ENCODE assay signal across 8 cellular contexts in the genomic region with DNA sequence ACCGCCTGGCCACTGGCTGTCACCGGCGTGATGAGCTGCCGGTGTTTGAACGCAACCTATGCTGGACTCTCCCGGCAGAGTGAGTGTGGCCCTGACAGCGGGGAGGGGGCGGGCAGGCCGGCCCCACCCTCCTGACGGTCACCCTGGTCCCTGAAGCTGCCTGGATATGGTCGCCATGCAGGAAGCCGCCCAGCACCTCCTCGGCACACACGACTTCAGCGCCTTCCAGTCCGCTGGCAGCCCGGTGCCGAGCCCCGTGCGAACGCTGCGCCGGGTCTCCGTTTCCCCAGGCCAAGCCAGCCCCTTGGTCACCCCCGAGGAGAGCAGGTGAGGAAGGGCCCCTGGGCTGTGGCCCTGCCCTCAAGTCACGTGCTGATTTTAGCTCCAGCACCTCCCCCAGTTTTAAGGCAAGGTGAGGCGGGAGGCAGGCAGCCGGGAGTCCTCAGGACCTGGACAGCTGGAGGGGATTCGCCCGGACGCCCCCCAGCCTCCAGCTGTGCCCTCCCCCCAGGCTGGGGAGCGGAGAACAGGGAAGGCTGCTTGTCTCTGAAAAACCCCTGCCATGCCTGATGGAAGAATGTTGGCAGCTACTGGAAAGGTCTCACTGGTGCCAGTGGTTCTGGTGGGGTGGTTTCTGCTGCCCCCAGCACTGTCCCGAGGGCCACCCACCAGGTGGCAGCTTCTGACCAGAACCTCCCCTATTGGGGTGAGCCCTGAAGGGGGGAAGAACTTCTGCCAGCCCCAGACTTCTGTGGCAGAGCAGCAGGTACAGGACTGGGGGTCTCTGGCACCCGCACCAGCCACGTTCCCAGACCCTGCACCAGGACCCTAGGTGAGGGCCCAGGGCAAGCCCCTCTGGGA. TPM values are rescaled to one million over a fixed set of nuclear protein-coding genes. Genes with fewer than 3 reads are reported as not detected.
A peak's percentile ranks its signal among the peaks of the same experiment; 100 is the strongest.
DNase-seq lines count a peak whose midpoint lies in the region; ATAC-seq lines count a peak whose summit lies in the region.

No MANE protein-coding gene starts in this region.

- H3K36me3 Mint-ChIP-seq in T-helper 2 cell treated with Interferon-gamma antibody and Interleukin-4, amounts not matched to agents 5 μg/mL and 100 μg/mL, for 36 hours (ENCODE audit: low read depth) = peaks cover 5% of the 10 kb centered on the region
- H3K36me3 Mint-ChIP-seq in activated T-cell treated with anti-CD3 and anti-CD28 coated beads, Interleukin-2, amount 50 U/mL, for 72 hours (ENCODE audit: insufficient read depth in 2 of 2) = peaks cover 0 to 1% of the 10 kb centered on the region in 2 donors

- peak overlapping the region; percentile 70 for H3K4me3 Mint-ChIP-seq in T-helper 2 cell treated with Interferon-gamma antibody and Interleukin-4, amounts not matched to agents 5 μg/mL and 100 μg/mL, for 36 hours
- H3K4me3 Mint-ChIP-seq in activated T-cell treated with anti-CD3 and anti-CD28 coated beads, Interleukin-2, amount 50 U/mL, for 72 hours = peak overlapping the region; percentile 78

- peak overlapping the region; percentile 31 for H3K27ac Mint-ChIP-seq in T-helper 2 cell treated with Interferon-gamma antibody and Interleukin-4, amounts not matched to agents 5 μg/mL and 100 μg/mL, for 36 hours
- H3K27ac Mint-ChIP-seq in activated T-cell treated with anti-CD3 and anti-CD28 coated beads, Interleukin-2, amount 50 U/mL, for 72 hours = no peak overlapping the region

- peak overlapping the region; percentile 77 for H3K27ac ChIP-seq in stomach smooth muscle (ENCODE audit: low read length)

- H3K9me3 Mint-ChIP-seq in T-helper 2 cell treated with Interferon-gamma antibody and Interleukin-4, amounts not matched to agents 5 μg/mL and 100 μg/mL, for 36 hours = no peaks in the 10 kb centered on the region
- no peaks in the 10 kb centered on the region for H3K9me3 Mint-ChIP-seq in activated T-cell treated with anti-CD3 and anti-CD28 coated beads, Interleukin-2, amount 50 U/mL, for 72 hours

- H3K9ac ChIP-seq in stomach smooth muscle (ENCODE audit: low read length in 2 of 2) = peak overlapping the region; percentile 36 to 73

- DNase-seq in T-helper 2 cell treated with Interferon-gamma antibody and Interleukin-4, amounts not matched to agents 5 μg/mL and 100 μg/mL, for 36 hours (ENCODE audit: low spot score) = no peak
- DNase-seq in T-helper 2 cell (no peak), HT-29 (ENCODE audit: low spot score) (no peak)
- DNase-seq in activated T-cell treated with anti-CD3 and anti-CD28 coated beads, Interleukin-2, amount 50 U/mL, for 72 hours = no peak

- no peaks in the 10 kb centered on the region for H3K27me3 Mint-ChIP-seq in T-helper 2 cell treated with Interferon-gamma antibody and Interleukin-4, amounts not matched to agents 5 μg/mL and 100 μg/mL, for 36 hours (ENCODE audit: low read depth)
- H3K27me3 Mint-ChIP-seq in activated T-cell treated with anti-CD3 and anti-CD28 coated beads, Interleukin-2, amount 50 U/mL, for 72 hours (ENCODE audit: low read depth) = no peaks in the 10 kb centered on the region

- no peaks in the 10 kb centered on the region for H3K27me3 ChIP-seq in stomach smooth muscle (ENCODE audit: control insufficient read depth in 1 of 2, insufficient read depth in 2 of 2, low read length in 2 of 2)

- H3K4me1 ChIP-seq in stomach smooth muscle (ENCODE audit: control insufficient read depth, insufficient read depth, low read length) = peaks cover 41% of the 10 kb centered on the region

- ATAC-seq in activated T-cell treated with anti-CD3 and anti-CD28 coated beads, Interleukin-2, amount 50 U/mL, for 72 hours (replicated peaks in 1 of 2) = no peak
- no peak for ATAC-seq in GM18511 (IDR thresholded peaks at IDR 0.05; ENCODE audit: unreplicated experiment)
- ATAC-seq in HG03354 (IDR thresholded peaks at IDR 0.05; ENCODE audit: poor library complexity, severe bottlenecking, unreplicated experiment) = no peak

- H3K4me3 ChIP-seq in iPS-18c (ENCODE audit: insufficient read depth, low read depth, low read length) = peak overlapping the region; percentile 83
- peak overlapping the region; percentile 55 to 77 for H3K4me3 ChIP-seq in stomach smooth muscle (ENCODE audit: low read length in 2 of 2)

- H3K36me3 ChIP-seq in stomach smooth muscle (ENCODE audit: control insufficient read depth in 2 of 2, insufficient read depth in 2 of 2, low read length in 2 of 2) = peaks cover 23 to 24% of the 10 kb centered on the region in 2 donors

- H3K4me1 Mint-ChIP-seq in T-helper 2 cell treated with Interferon-gamma antibody and Interleukin-4, amounts not matched to agents 5 μg/mL and 100 μg/mL, for 36 hours (ENCODE audit: low read depth) = peaks cover 15% of the 10 kb centered on the region
- peaks cover 16% of the 10 kb centered on the region for H3K4me1 Mint-ChIP-seq in activated T-cell treated with anti-CD3 and anti-CD28 coated beads, Interleukin-2, amount 50 U/mL, for 72 hours (ENCODE audit: low read depth)

- no peaks in the 10 kb centered on the region for H3K9me3 ChIP-seq in iPS-18c (ENCODE audit: control insufficient read depth, insufficient read depth, low read length)
- no peaks in the 10 kb centered on the region for H3K9me3 ChIP-seq in stomach smooth muscle (ENCODE audit: control insufficient read depth in 2 of 2, low read length in 2 of 2)

RNA-seq across cellular contexts. Expression of a gene that starts 1.4 kb away (rescaled TPM):
- total RNA-seq in activated T-cell treated with anti-CD3 and anti-CD28 coated beads, Interleukin-2, amount 50 U/mL, for 72 hours = 10 to 100 TPM; 11.0 to 11.9 TPM
- total RNA-seq in HT-29 (2014; rRNA removed; shearing (Covaris generic)) = 152 and 157 TPM in 2 replicates

RNA-seq across cellular contexts. Expression of a gene that starts 2.0 kb away (rescaled TPM):
- total RNA-seq in activated T-cell treated with anti-CD3 and anti-CD28 coated beads, Interleukin-2, amount 50 U/mL, for 72 hours = 10 to 100 TPM; 28.6 to 37.9 TPM
- total RNA-seq in HT-29 (2014; rRNA removed; shearing (Covaris generic)) = 104 and 113 TPM in 2 replicates

RNA-seq across cellular contexts. Expression of a gene that starts 14.7 kb away (rescaled TPM):
- 100 to 1,000 TPM; 108 to 131 TPM for total RNA-seq in activated T-cell treated with anti-CD3 and anti-CD28 coated beads, Interleukin-2, amount 50 U/mL, for 72 hours
- 174 and 200 TPM in 2 replicates for total RNA-seq in HT-29 (2014; rRNA removed; shearing (Covaris generic))

RNA-seq across cellular contexts. Expression of a gene that starts 14.8 kb away (rescaled TPM):
- 10 to 100 TPM; 18.0 to 22.8 TPM for total RNA-seq in activated T-cell treated with anti-CD3 and anti-CD28 coated beads, Interleukin-2, amount 50 U/mL, for 72 hours
- total RNA-seq in HT-29 (2014; rRNA removed; shearing (Covaris generic)) = 62.5 and 70.5 TPM in 2 replicates

RNA-seq across cellular contexts. Expression of a gene that starts 21.3 kb away (rescaled TPM):
- total RNA-seq in activated T-cell treated with anti-CD3 and anti-CD28 coated beads, Interleukin-2, amount 50 U/mL, for 72 hours = under 1 TPM; 0.91 to 0.95 TPM
- total RNA-seq in HT-29 (2014; rRNA removed; shearing (Covaris generic)) = 0.89 and 1.6 TPM in 2 replicates

Comparison
In these comparisons a context has a peak if more than half of its experiments do, and no peak if none do; other contexts are left out.
1. RNA of a gene that starts 1.4 kb away (total RNA-seq): 152 to 157 TPM in HT-29; 11.0 to 11.9 TPM in activated T-cell treated with anti-CD3 and anti-CD28 coated beads, Interleukin-2, amount 50 U/mL, for 72 hours; every median in the first group is over 10 times any median in the second.